In genomic region chr9:72695365-72695764, GRCh38 we compare ENCODE assay signal across 25 cellular contexts.
"Had no signal": no experiment of that assay in that cellular context is flagged by ENCODE, and none has a peak within 500 bp of the region (broad histone marks: within the 10 kb centered on the region; RNA-seq: fewer than 3 reads in every experiment).

No MANE protein-coding gene starts in this region.

- FAIRE-seq: colon, endothelial cell of umbilical vein, kidney had no signal

- H3K4me1 ChIP-seq: ascending aorta, esophagus squamous epithelium, gastroesophageal sphincter, lower lobe of right lung, transverse colon, uterus had no signal

- H3K36me3 ChIP-seq: ascending aorta, brain microvascular endothelial cell, esophagus squamous epithelium, gastroesophageal sphincter, lower lobe of right lung, transverse colon, uterus had no signal

- H3K9me3 ChIP-seq: ascending aorta, esophagus squamous epithelium, gastroesophageal sphincter, lower lobe of right lung, uterus had no signal

- H3K4me1 Mint-ChIP-seq: activated CD4-positive, alpha-beta T cell treated with anti-CD3 and anti-CD28 coated beads, Interleukin-2, amount 10 ng/mL, durations not matched to agents 7 days and 5 days; central memory CD8-positive, alpha-beta T cell; naive B cell; stimulated activated naive B cell treated with anti-CD40 and anti-IgM and Interleukin-4, amounts not matched to agents 10 μg/mL and 1 μg/mL and 100 μg/mL, for 72 hours had no signal

- H3K27me3 ChIP-seq: ascending aorta, brain microvascular endothelial cell, esophagus squamous epithelium, gastroesophageal sphincter, transverse colon, uterus had no signal

- H3K27ac ChIP-seq: ascending aorta, brain microvascular endothelial cell, esophagus squamous epithelium, gastroesophageal sphincter, lower lobe of right lung, transverse colon, uterus, VCaP had no signal

- DNase-seq: activated CD4-positive, alpha-beta T cell treated with anti-CD3 and anti-CD28 coated beads, Interleukin-2, amount 10 ng/mL, durations not matched to agents 7 days and 5 days; activated CD4-positive, CD25-positive, alpha-beta regulatory T cell treated with anti-CD3 and anti-CD28 coated beads, Interleukin-2, amount 50 U/mL, for 72 hours; activated CD8-positive, alpha-beta T cell treated with anti-CD3 and anti-CD28 coated beads for 36 hours; brain microvascular endothelial cell; effector memory CD4-positive, alpha-beta T cell; esophagus squamous epithelium; head of caudate nucleus; hypothalamus; kidney; lower lobe of right lung; naive B cell; occipital lobe; stimulated activated CD4-positive, alpha-beta T cell treated with anti-CD3 and anti-CD28 coated beads, Interleukin-2, amount 100 ng/mL, for 48 hours; stimulated activated CD8-positive, alpha-beta memory T cell treated with anti-CD3 and anti-CD28 coated beads, Interleukin-4, amount 100 ng/mL, for 48 hours; stimulated activated naive B cell treated with anti-CD40 and anti-IgM and Interleukin-4, amounts not matched to agents 10 μg/mL and 1 μg/mL and 100 μg/mL, for 72 hours; transverse colon; uterus had no signal

- H3K4me3 Mint-ChIP-seq: activated CD4-positive, alpha-beta T cell treated with anti-CD3 and anti-CD28 coated beads, Interleukin-2, amount 10 ng/mL, durations not matched to agents 7 days and 5 days; activated CD8-positive, alpha-beta T cell treated with anti-CD3 and anti-CD28 coated beads for 36 hours; central memory CD8-positive, alpha-beta T cell; naive B cell; neural crest cell; stimulated activated naive B cell treated with anti-CD40 and anti-IgM and Interleukin-4, amounts not matched to agents 10 μg/mL and 1 μg/mL and 100 μg/mL, for 72 hours had no signal

- H3K27ac Mint-ChIP-seq: activated CD4-positive, alpha-beta T cell treated with anti-CD3 and anti-CD28 coated beads, Interleukin-2, amount 10 ng/mL, durations not matched to agents 7 days and 5 days; activated CD8-positive, alpha-beta T cell treated with anti-CD3 and anti-CD28 coated beads for 36 hours; activated naive CD4-positive, alpha-beta T cell treated with anti-CD3 and anti-CD28 coated beads, Interleukin-2, amount 50 U/mL, for 72 hours; stimulated activated naive B cell treated with anti-CD40 and anti-IgM and Interleukin-4, amounts not matched to agents 10 μg/mL and 1 μg/mL and 100 μg/mL, for 72 hours had no signal

- H3K4me3 ChIP-seq: ascending aorta, esophagus squamous epithelium, gastroesophageal sphincter, lower lobe of right lung, transverse colon, uterus had no signal

- H3K36me3 Mint-ChIP-seq: activated naive CD4-positive, alpha-beta T cell treated with anti-CD3 and anti-CD28 coated beads, Interleukin-2, amount 50 U/mL, for 72 hours; naive B cell; stimulated activated naive B cell treated with anti-CD40 and anti-IgM and Interleukin-4, amounts not matched to agents 10 μg/mL and 1 μg/mL and 100 μg/mL, for 72 hours had no signal

- H3K9me3 Mint-ChIP-seq: activated CD4-positive, alpha-beta T cell treated with anti-CD3 and anti-CD28 coated beads, Interleukin-2, amount 10 ng/mL, durations not matched to agents 7 days and 5 days; activated CD8-positive, alpha-beta T cell treated with anti-CD3 and anti-CD28 coated beads for 36 hours; activated naive CD4-positive, alpha-beta T cell treated with anti-CD3 and anti-CD28 coated beads, Interleukin-2, amount 50 U/mL, for 72 hours; central memory CD8-positive, alpha-beta T cell had no signal
